In the genomic region with DNA sequence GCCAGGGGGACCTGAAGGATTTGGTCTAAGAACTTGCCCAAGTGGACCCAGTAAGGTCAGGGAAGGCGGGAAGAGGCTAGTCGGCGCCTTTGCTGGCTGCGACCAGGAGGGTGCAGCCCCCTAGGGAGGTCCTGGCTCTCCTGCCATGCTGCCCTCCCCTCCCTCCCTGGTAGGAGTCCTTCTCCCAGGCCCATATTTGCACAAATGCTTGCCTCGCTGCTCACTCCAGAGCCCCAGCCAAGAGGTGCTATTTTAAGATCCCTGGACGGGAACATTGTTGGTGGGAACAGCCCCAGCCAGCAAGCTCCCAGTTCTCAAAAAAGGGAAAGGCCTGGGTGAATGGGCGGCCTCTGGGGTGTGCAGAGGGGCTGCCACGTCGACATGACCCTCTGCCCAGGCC, we compare ENCODE assay signal across 17 cellular contexts. TPM values are rescaled to one million over a fixed set of nuclear protein-coding genes. Genes with fewer than 3 reads are reported as not detected.
DNase-seq lines count a peak whose midpoint lies in the region; FAIRE-seq and TF ChIP-seq lines count a peak whose summit lies in the region.
"Had no signal": no experiment of that assay in that cellular context is flagged by ENCODE, and none has a peak within 500 bp of the region (broad histone marks: within the 10 kb centered on the region; RNA-seq: fewer than 3 reads in every experiment).

No MANE protein-coding gene starts in this region.

- no peak overlapping the region for H3K9ac ChIP-seq in duodenal mucosa (ENCODE audit: low read depth in 1 of 2, low read length in 2 of 2)
- H3K9ac ChIP-seq in kidney (ENCODE audit: low read length in 2 of 2) = peak overlapping the region in 1 of 2 donors; percentile 34

- H3K36me3 ChIP-seq in duodenal mucosa (ENCODE audit: control insufficient read depth in 1 of 2, insufficient read depth in 2 of 2, low read length in 2 of 2) (no peaks in the 10 kb centered on the region), kidney (ENCODE audit: control insufficient read depth in 1 of 2, insufficient read depth in 2 of 2, low read length in 2 of 2) (no peaks in the 10 kb centered on the region)

- DNase-seq in kidney (peak; percentile 85), posterior vena cava (ENCODE audit: low spot score) (peak; percentile 87), ureter (ENCODE audit: low spot score) (peak; percentile 80), NCI-H187 (lab: John Stamatoyannopoulos, UW) (no peak), AG20443 (ENCODE audit: low spot score) (no peak)
- no peak for DNase-seq in stimulated activated naive CD4-positive, alpha-beta T cell treated with Interleukin-2 at 50 U/mL for 16 hours (lab: John Stamatoyannopoulos, UW)
- DNase-seq: activated CD8-positive, alpha-beta memory T cell treated with anti-CD3 and anti-CD28 coated beads for 24 hours; activated effector memory CD4-positive, alpha-beta T cell treated with anti-CD3 and anti-CD28 coated beads, Interleukin-2, amount 50 U/mL, for 16 hours; C1 segment of cervical spinal cord; dorsolateral prefrontal cortex; NCI-H1930; NCI-H526 treated with DMSO at 0.1 percent for 48 hours; PC-9; stimulated activated CD4-positive, alpha-beta T cell treated with anti-CD3 and anti-CD28 coated beads, Interleukin-2, amount 100 ng/mL, for 24 hours; SW 1271 had no signal

- TF ChIP-seq CTCF in kidney (IDR thresholded peaks at IDR 0.05; ENCODE audit: borderline replicate concordance, extremely low read depth, insufficient read depth) = no peak

- no peak overlapping the region for H3K4me3 ChIP-seq in duodenal mucosa (ENCODE audit: low read depth in 1 of 2, low read length in 2 of 2)
- no peak overlapping the region for H3K4me3 ChIP-seq in kidney (ENCODE audit: low read length in 2 of 2)
- H3K4me3 ChIP-seq: dorsolateral prefrontal cortex, PC-9 had no signal

- H3K9me3 ChIP-seq in duodenal mucosa (ENCODE audit: control insufficient read depth in 1 of 2, low read length in 2 of 2) (no peaks in the 10 kb centered on the region), kidney (ENCODE audit: control insufficient read depth in 1 of 2, low read length in 2 of 2) (no peaks in the 10 kb centered on the region)

- H3K4me1 ChIP-seq in duodenal mucosa (ENCODE audit: control insufficient read depth in 1 of 2, insufficient read depth in 2 of 2, low read length in 2 of 2) = peaks cover 0 to 19% of the 10 kb centered on the region in 2 donors
- peaks cover 6 to 12% of the 10 kb centered on the region in 2 donors for H3K4me1 ChIP-seq in kidney (ENCODE audit: control insufficient read depth in 1 of 2, insufficient read depth in 1 of 2, low read depth in 1 of 2, low read length in 2 of 2)

- H3K27ac ChIP-seq in duodenal mucosa (ENCODE audit: low read depth, low read length) (peak overlapping the region; percentile 44), kidney (ENCODE audit: low read depth in 2 of 2, low read length in 2 of 2) (peak overlapping the region; percentile 51 to 84)
- H3K27ac ChIP-seq: PC-9 had no signal

- intact Hi-C loops in kidney (cut with DNase I) (no loop called here), posterior vena cava (cut with DNase I) (loop anchor here (5.0 kb wide), 2 partner anchors 34 to 49 kb away; no protein-coding TSS in a partner anchor)

- FAIRE-seq in kidney (lab: Jason Lieb, UNC) = no peak
- FAIRE-seq: urothelium cell line had no signal

- H3K27me3 ChIP-seq in duodenal mucosa (ENCODE audit: control insufficient read depth in 1 of 2, insufficient read depth in 2 of 2, low read length in 2 of 2) = no peaks in the 10 kb centered on the region

RNA-seq across cellular contexts. Expression of a gene that starts 4.3 kb away (rescaled TPM):
- total RNA-seq in kidney (1.4 TPM), posterior vena cava (10 to 100 TPM in 1 of 2 donors, 1 to 10 TPM in 1; 8.5 to 15.2 TPM), ureter (not detected)
- polyA plus RNA-seq in kidney (ENCODE audit: insufficient read depth, low read depth, low replicate concordance) = 4.7 TPM
- total RNA-seq: PC-9 had no signal

RNA-seq across cellular contexts. Expression of a gene that starts 25.6 kb away (rescaled TPM):
- total RNA-seq in kidney = 7.2 TPM
- polyA plus RNA-seq in kidney (ENCODE audit: insufficient read depth, low read depth, low replicate concordance) = 9.0 TPM
- total RNA-seq in posterior vena cava = 1 to 10 TPM; 3.1 to 5.6 TPM
- 14.7 TPM for total RNA-seq in ureter

RNA-seq across cellular contexts. Expression of a gene that starts 38.1 kb away (rescaled TPM):
- 16.9 TPM for total RNA-seq in kidney
- polyA plus RNA-seq in kidney (ENCODE audit: insufficient read depth, low read depth, low replicate concordance) = 7.6 TPM
- total RNA-seq in posterior vena cava = 10 to 100 TPM; 13.1 to 16.0 TPM
- total RNA-seq in ureter = 14.4 TPM

Comparison
In these comparisons a context has a peak if more than half of its experiments do, and no peak if none do; other contexts are left out.
1. DNase-seq: peak in kidney (single experiment), posterior vena cava (single experiment) and ureter (single experiment); none in NCI-H187 (0 of 2), stimulated activated naive CD4-positive, alpha-beta T cell treated with Interleukin-2 at 50 U/mL for 16 hours (single experiment) and AG20443 (single experiment).